Comparison of ENCODE assay signal across 15 cellular contexts in the genomic region with DNA sequence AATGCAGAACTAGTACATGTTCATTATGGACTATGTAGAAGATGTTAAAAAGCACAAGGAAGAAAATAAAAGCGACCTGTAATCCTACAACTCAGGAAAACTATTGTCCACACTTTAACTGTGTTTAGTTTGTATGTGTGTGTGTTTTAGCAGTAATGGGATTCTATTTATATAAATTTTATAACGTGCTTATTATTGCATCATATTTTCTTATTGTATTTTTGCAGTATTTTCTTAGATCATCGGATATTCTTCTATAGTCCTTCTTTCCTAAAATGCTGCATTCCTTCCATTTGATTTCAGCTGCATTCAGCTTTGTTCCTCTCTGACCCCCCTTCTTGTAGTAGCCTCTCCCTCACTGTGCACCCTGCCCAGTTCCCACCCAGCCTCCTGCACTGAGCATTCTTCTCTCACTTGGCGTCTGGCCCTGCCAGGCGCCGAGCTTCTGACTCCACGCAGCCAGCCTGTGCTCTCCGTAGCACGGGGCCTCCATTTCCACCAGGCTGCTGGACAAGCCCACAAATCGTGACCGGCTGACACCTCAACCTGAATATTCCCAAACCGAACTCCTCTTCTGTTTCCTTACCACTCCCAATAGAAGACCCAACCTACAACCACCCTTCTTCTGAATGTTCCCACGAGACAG. TPM values are rescaled to one million over a fixed set of nuclear protein-coding genes. Genes with fewer than 3 reads are reported as not detected.
DNase-seq lines count a peak whose midpoint lies in the region; ATAC-seq and TF ChIP-seq lines count a peak whose summit lies in the region.
"Had no signal": no experiment of that assay in that cellular context is flagged by ENCODE, and none has a peak within 500 bp of the region (broad histone marks: within the 10 kb centered on the region; RNA-seq: fewer than 3 reads in every experiment).

No MANE protein-coding gene starts in this region.

- DNase-seq in C1 segment of cervical spinal cord (lab: John Stamatoyannopoulos, UW) (peak in 12 of 14 donors; percentile 27 to 79 (median 66)), anterior cingulate cortex (lab: John Stamatoyannopoulos, UW) (peak in 39 of 58 donors; percentile 23 to 85 (median 66)), heart left ventricle (peak in 2 of 5 donors; percentile 38 to 50), occipital lobe (lab: John Stamatoyannopoulos, UW) (peak; percentile 44), H7 (no peak), NCI-H226 (no peak), NCI-H2107 (lab: John Stamatoyannopoulos, UW) (no peak), RWPE1 (ENCODE audit: low spot score) (no peak)
- DNase-seq: BE2C; NCI-H1436; NK-92 treated with Interleukin-12 subunit alpha and Interleukin-12 subunit beta, amount 100 ng/mL, for 24 hours; SK-N-SH; stimulated activated CD4-positive, alpha-beta T cell treated with anti-CD3 and anti-CD28 coated beads, Interleukin-2, amount 100 ng/mL, for 48 hours had no signal

- no peak overlapping the region for H3K4me3 ChIP-seq in heart left ventricle
- no peak overlapping the region for H3K4me3 ChIP-seq in H7 (ENCODE audit: insufficient read depth, low read depth, low read length)

- peaks cover 0 to 17% (median 12%) of the 10 kb centered on the region in 12 donors for H3K9me3 ChIP-seq in heart left ventricle
- H3K9me3 ChIP-seq: BE2C had no signal

- ATAC-seq in heart left ventricle = peak; percentile 85 to 90 (median 89)
- ATAC-seq: HCT116; stimulated activated memory B cell treated with anti-CD40 and anti-IgM and Interleukin-4, amounts not matched to agents 10 μg/mL and 1 μg/mL and 100 μg/mL, for 72 hours had no signal

- TF ChIP-seq CTCF in heart left ventricle (IDR thresholded peaks at IDR 0.05) (no peak), RWPE1 (conservative IDR thresholded peaks at IDR 0.05; ENCODE audit: low read depth) (no peak)

- intact Hi-C loops in heart left ventricle (cut with DNase I) = no loop called here

- H3K4me1 ChIP-seq in heart left ventricle = peaks cover 0 to 9% (median 0%) of the 10 kb centered on the region in 12 donors
- H3K4me1 ChIP-seq: BE2C had no signal

- POLR2A ChIA-PET in RWPE1 (lab: Yijun Ruan, JAX; ENCODE audit: low non-redundant PET) = no interaction called here

- CTCF ChIA-PET in RWPE1 (lab: Yijun Ruan, JAX) = no interaction called here

- no peak for TF ChIP-seq POLR2A in heart left ventricle (IDR thresholded peaks at IDR 0.05)

- H3K27ac ChIP-seq in heart left ventricle (peak overlapping the region in 1 of 12 donors; percentile 50), RWPE1 (no peak overlapping the region)

- H3K36me3 ChIP-seq in heart left ventricle (peaks cover 0 to 5% (median 0%) of the 10 kb centered on the region in 9 donors), H7 (replicated peaks; ENCODE audit: control insufficient read depth, insufficient read depth, low read length) (no peaks in the 10 kb centered on the region)
- H3K36me3 ChIP-seq: BE2C had no signal

- H3K27me3 ChIP-seq in heart left ventricle (no peaks in the 10 kb centered on the region), H7 (ENCODE audit: control insufficient read depth, insufficient read depth, low read length) (no peaks in the 10 kb centered on the region)
- H3K27me3 ChIP-seq: BE2C had no signal

- 55 to 64% (median 60%) methylated on average over 13 of the region's 13 CpGs for WGBS in heart left ventricle, 4 donors

RNA-seq across cellular contexts. Expression of a gene that starts 39.9 kb away (rescaled TPM):
- 10 to 100 TPM in 7 of 9 donors, 1 to 10 TPM in 2; 8.2 to 16.2 (median 11.6) TPM for total RNA-seq in heart left ventricle
- polyA plus RNA-seq in heart left ventricle = 1 to 10 TPM; 4.9 to 5.1 TPM
- total RNA-seq in occipital lobe = 28.7 TPM
- total RNA-seq in H7 (2014; rRNA removed; shearing (Covaris generic)) = 6.1 and 7.2 TPM in 2 replicates

Comparison
In these comparisons a context has a peak if more than half of its experiments do, and no peak if none do; other contexts are left out.
1. DNase-seq: peak in C1 segment of cervical spinal cord (12 of 14), anterior cingulate cortex (39 of 58) and occipital lobe (single experiment); none in H7 (single experiment), NCI-H226 (single experiment), NCI-H2107 (single experiment) and RWPE1 (single experiment).